In the genomic region with DNA sequence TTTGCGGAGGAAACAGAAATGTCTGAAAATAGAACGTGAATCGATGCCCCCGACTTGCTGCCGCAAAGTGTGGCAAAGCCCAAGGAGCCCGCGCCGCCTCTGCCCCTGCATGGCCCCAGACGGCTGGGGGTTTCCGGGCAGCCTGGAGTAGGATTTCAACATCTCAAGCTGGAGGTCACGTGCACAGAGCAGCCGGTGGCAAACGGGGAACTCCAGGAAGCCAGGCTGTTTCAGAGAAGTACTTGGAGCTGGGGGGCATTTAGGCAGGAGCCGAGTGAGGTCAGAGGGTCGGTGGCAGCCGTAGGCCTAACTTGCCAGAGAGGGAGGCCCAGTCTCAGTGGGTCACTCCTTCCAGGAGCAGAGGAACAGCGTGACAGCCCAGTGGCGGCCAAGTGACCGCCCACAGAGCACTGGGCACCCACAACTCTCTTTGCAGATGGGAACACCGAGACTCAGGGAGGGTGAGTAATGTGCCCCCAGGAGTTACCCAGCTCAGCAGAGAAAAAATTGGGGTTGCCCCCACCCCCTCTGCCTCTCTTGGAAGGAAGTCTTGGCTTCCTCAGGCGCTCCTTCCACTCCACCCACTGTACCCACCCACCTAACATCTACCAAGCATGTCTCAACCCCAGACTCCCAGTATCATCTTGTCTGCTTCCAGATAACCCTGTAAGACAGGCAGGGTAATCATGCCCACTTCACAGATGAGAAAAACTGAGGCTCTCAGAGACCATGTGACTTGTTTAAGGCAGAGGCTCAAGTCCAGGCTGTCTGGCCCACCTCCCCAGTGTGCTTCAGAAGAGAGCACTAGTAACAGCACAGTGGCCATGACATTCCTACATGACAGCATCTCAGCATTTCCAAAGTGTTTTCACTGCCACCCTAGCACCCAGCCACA, we compare ENCODE assay signal across 8 cellular contexts.
DNase-seq lines count a peak whose midpoint lies in the region; ATAC-seq, FAIRE-seq and TF ChIP-seq lines count a peak whose summit lies in the region.

No MANE protein-coding gene starts in this region.

- no peaks in the 10 kb centered on the region for H3K27me3 ChIP-seq in adrenal gland

- no peak for TF ChIP-seq POLR2A in adrenal gland (IDR thresholded peaks at IDR 0.05)

- no peak for TF ChIP-seq CTCF in GM12865 (IDR thresholded peaks at IDR 0.05; ENCODE audit: insufficient read depth, low read depth, low read length, missing control alignments)
- TF ChIP-seq CTCF in adrenal gland (IDR thresholded peaks at IDR 0.05), result no peak
- TF ChIP-seq CTCF in kidney (IDR thresholded peaks at IDR 0.05; ENCODE audit: borderline replicate concordance, extremely low read depth, insufficient read depth), result no peak

- DNase-seq in GM12865 (ENCODE audit: low read depth), result peak; percentile 93
- peak; percentile 48 to 86 (median 60) for DNase-seq in T-helper 1 cell
- peak; percentile 61 to 87 (median 79) for DNase-seq in adrenal gland
- peak; percentile 93 for DNase-seq in kidney
- DNase-seq in stimulated activated CD4-positive, alpha-beta T cell treated with anti-CD3 and anti-CD28 coated beads, Interleukin-4, amount 100 ng/mL, for 24 hours, result peak; percentile 91
- DNase-seq in HT-29 (ENCODE audit: low spot score), result no peak

- peaks cover 0 to 39% of the 10 kb centered on the region in 2 donors for H3K4me1 ChIP-seq in adrenal gland (replicated peaks in 1 of 2)
- peaks cover 0 to 12% of the 10 kb centered on the region in 2 donors for H3K4me1 ChIP-seq in kidney (ENCODE audit: control insufficient read depth in 1 of 2, insufficient read depth in 1 of 2, low read depth in 1 of 2, low read length in 2 of 2)

- H3K36me3 ChIP-seq in adrenal gland (replicated peaks in 1 of 2) (no peaks in the 10 kb centered on the region), kidney (ENCODE audit: control insufficient read depth in 1 of 2, insufficient read depth in 2 of 2, low read length in 2 of 2) (no peaks in the 10 kb centered on the region)

- no peak for FAIRE-seq in kidney (lab: Jason Lieb, UNC)

- ATAC-seq in HG03039 (IDR thresholded peaks at IDR 0.05; ENCODE audit: unreplicated experiment), result peak; percentile 46
- no peak for ATAC-seq in HG03135 (IDR thresholded peaks at IDR 0.05; ENCODE audit: unreplicated experiment)

- intact Hi-C loops in adrenal gland (cut with DNase I) (no loop called here), kidney (cut with DNase I) (no loop called here)

- H3K9ac ChIP-seq in kidney (ENCODE audit: low read length in 2 of 2), result no peak overlapping the region

- H3K4me3 ChIP-seq in GM12865 (ENCODE audit: low read depth, low read length), result peak overlapping the region; percentile 62
- H3K4me3 ChIP-seq in adrenal gland, result no peak overlapping the region
- peak overlapping the region in 1 of 2 donors; percentile 16 for H3K4me3 ChIP-seq in kidney (ENCODE audit: low read length in 2 of 2)

- 51 to 63% (median 59%) methylated on average over 6 to 21 of the region's 21 CpGs for WGBS in adrenal gland, 4 donors

- H3K27ac ChIP-seq in adrenal gland (peak overlapping the region in 4 of 5 donors; percentile 2 to 83 (median 38)), kidney (ENCODE audit: low read depth in 2 of 2, low read length in 2 of 2) (peak overlapping the region in 1 of 2 donors; percentile 18)

- H3K9me3 ChIP-seq in adrenal gland (replicated peaks in 1 of 3) (no peaks in the 10 kb centered on the region), kidney (ENCODE audit: control insufficient read depth in 1 of 2, low read length in 2 of 2) (no peaks in the 10 kb centered on the region)
